26 cellular contexts compared by ENCODE assay signal in the genomic region with DNA sequence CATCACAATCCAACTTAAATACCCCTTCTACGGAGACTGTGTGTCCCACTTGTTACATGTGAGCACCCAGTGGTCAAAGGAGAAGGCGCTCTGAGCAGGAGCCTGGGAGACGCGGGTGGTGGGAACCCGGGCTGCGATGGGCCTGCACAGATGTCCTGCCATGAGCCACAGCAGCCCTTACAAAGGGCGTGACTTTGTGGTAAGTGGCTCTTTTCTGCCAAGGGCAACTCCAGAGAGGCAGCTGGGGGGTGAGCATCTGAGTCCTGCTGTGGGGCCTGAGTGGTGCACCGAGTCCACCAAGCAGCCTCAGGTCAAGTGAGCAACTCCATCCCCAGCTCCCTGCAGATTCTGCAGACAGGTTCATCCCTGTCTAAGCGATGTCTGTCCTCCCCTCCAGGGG. TPM values are rescaled to one million over a fixed set of nuclear protein-coding genes. Genes with fewer than 3 reads are reported as not detected.
DNase-seq lines count a peak whose midpoint lies in the region; ATAC-seq and TF ChIP-seq lines count a peak whose summit lies in the region.
"Had no signal": no experiment of that assay in that cellular context is flagged by ENCODE, and none has a peak within 500 bp of the region (broad histone marks: within the 10 kb centered on the region; RNA-seq: fewer than 3 reads in every experiment).

No MANE protein-coding gene starts in this region.

- peaks cover 0 to 2% of the 10 kb centered on the region in 2 donors for H3K9me3 ChIP-seq in lung (ENCODE audit: control insufficient read depth in 2 of 2, insufficient read depth in 1 of 2, low read length in 1 of 2)
- H3K9me3 ChIP-seq in prostate gland = no peaks in the 10 kb centered on the region

- TF ChIP-seq CTCF in GM10248 (IDR thresholded peaks at IDR 0.05; ENCODE audit: control extremely low read depth, extremely low read depth, low read depth, missing control alignments) (no peak), GM13976 (IDR thresholded peaks at IDR 0.05; ENCODE audit: borderline replicate concordance, control extremely low read depth, extremely low read depth, insufficient read depth, missing control alignments) (no peak), lung (IDR thresholded peaks at IDR 0.05; ENCODE audit: control extremely low read depth, extremely low read depth) (no peak), prostate gland (IDR thresholded peaks at IDR 0.05) (no peak), HFFc6 (IDR thresholded peaks at IDR 0.05) (no peak)

- H3K27me3 ChIP-seq in lung (ENCODE audit: control insufficient read depth, insufficient read depth) (no peaks in the 10 kb centered on the region), prostate gland (replicated peaks; ENCODE audit: insufficient read depth) (no peaks in the 10 kb centered on the region)

- H3K4me1 ChIP-seq in lung (ENCODE audit: control insufficient read depth in 2 of 2, insufficient read depth in 2 of 2, low read length in 2 of 2) (peaks cover 0 to 2% of the 10 kb centered on the region in 2 donors), prostate gland (replicated peaks) (no peaks in the 10 kb centered on the region)

- intact Hi-C loops in prostate gland (cut with DNase I) = no loop called here

- no peaks in the 10 kb centered on the region for H3K9me3 Mint-ChIP-seq in HFFc6
- H3K9me3 Mint-ChIP-seq: CD8-positive, alpha-beta T cell had no signal

- ATAC-seq in lung (ENCODE audit: insufficient read depth, low FRiP score) (no peak), HG02870 (IDR thresholded peaks at IDR 0.05; ENCODE audit: unreplicated experiment) (no peak)
- ATAC-seq: CD8-positive, alpha-beta T cell had no signal

- no peaks in the 10 kb centered on the region for H3K36me3 Mint-ChIP-seq in HFFc6 (ENCODE audit: low read depth)
- H3K36me3 Mint-ChIP-seq: CD8-positive, alpha-beta T cell had no signal

- H3K36me3 ChIP-seq in lung (ENCODE audit: control insufficient read depth in 2 of 2, insufficient read depth in 2 of 2, low read length in 2 of 2) (no peaks in the 10 kb centered on the region), prostate gland (no peaks in the 10 kb centered on the region)

- H3K27ac ChIP-seq in lung (ENCODE audit: low read depth in 1 of 2, low read length in 1 of 2) = no peak overlapping the region
- H3K27ac ChIP-seq in prostate gland = no peak overlapping the region
- H3K27ac ChIP-seq: C4-2B, RWPE1 had no signal

- H3K27me3 Mint-ChIP-seq in HFFc6 (ENCODE audit: insufficient read depth) = peaks cover 27% of the 10 kb centered on the region

- H3K4me3 ChIP-seq in lung (no peak overlapping the region), prostate gland (no peak overlapping the region)

- CTCF ChIA-PET in GM10248 (lab: Yijun Ruan, JAX) = interaction anchor here (0.8 to 1.7 kb wide), 2 partner anchors 15 to 135 kb away, joined by 3 to 7 read pairs; no protein-coding TSS in a partner anchor

- POLR2A ChIA-PET in GM10248 (lab: Yijun Ruan, JAX) = no interaction called here

- DNase-seq in GM10248 (ENCODE audit: extremely low spot score) (peak; percentile 11), GM13976 (ENCODE audit: low spot score) (peak; percentile 28), lung (ENCODE audit: low spot score) (peak; percentile 10), prostate gland (ENCODE audit: low spot score) (peak; percentile 1), glomerular visceral epithelial cell (ENCODE audit: extremely low spot score) (no peak), HFFc6 (no peak)
- DNase-seq: DMS 273 treated with DMSO at 0.1 percent for 48 hours, DMS79, EL, GDM1, HCEC 1CT, NCI-H1048, NCI-H1417 treated with DMSO at 0.1 percent for 48 hours, NCI-H1694 treated with DMSO at 0.1 percent for 48 hours, NCI-H2081, NCI-H2227 treated with DMSO at 0.1 percent for 48 hours, NCI-H526 treated with DMSO at 0.1 percent for 48 hours, SHP77 treated with DMSO at 0.1 percent for 48 hours had no signal

- 88 to 95% methylated on average over 9 of the region's 9 CpGs for WGBS in lung, 2 donors
- WGBS in prostate gland = 96% methylated on average over 9 of the region's 9 CpGs

- in situ Hi-C loops in GM13976 (cut with MboI; ENCODE audit: low sequenced_read_pairs, unreplicated experiment) = loop anchor here (25.0 kb wide), 1 partner anchor 128 kb away; no protein-coding TSS in a partner anchor

- no peak overlapping the region for H3K4me3 Mint-ChIP-seq in HFFc6
- H3K4me3 Mint-ChIP-seq: CD8-positive, alpha-beta T cell had no signal

- TF ChIP-seq POLR2A in prostate gland (IDR thresholded peaks at IDR 0.05) = no peak

- no peak overlapping the region for H3K27ac Mint-ChIP-seq in HFFc6
- H3K27ac Mint-ChIP-seq: CD8-positive, alpha-beta T cell had no signal

- H3K4me1 Mint-ChIP-seq in HFFc6 (ENCODE audit: low read depth) = peaks cover 15% of the 10 kb centered on the region

RNA-seq across cellular contexts. Expression of gene CST7, which starts 33.6 kb away (rescaled TPM):
- total RNA-seq in lung (1 to 10 TPM; 4.7 to 5.0 TPM), prostate gland (1 to 10 TPM; 1.2 to 3.6 TPM)
- 100 to 1,000 TPM in 1 of 2 donors, 10 to 100 TPM in 1; 11.9 to 119 TPM for polyA plus RNA-seq in lung
- not detected for total RNA-seq in HFFc6 (2021; fragmentation: NEBNext Ultra II Directional; extraction: Animal tissue kit (Norgen Biotek cat#: 25700))
- total RNA-seq: A673, H1, HT-29, NCI-H460 had no signal
- polyA plus RNA-seq: H1 had no signal

Comparison
In these comparisons a context has a peak if more than half of its experiments do, and no peak if none do; other contexts are left out.
1. DNase-seq: peak in GM10248 (single experiment), GM13976 (single experiment), lung (single experiment) and prostate gland (single experiment); none in glomerular visceral epithelial cell (single experiment) and HFFc6 (single experiment).